Comparison of ENCODE assay signal across 1 cellular context in the genomic region with DNA sequence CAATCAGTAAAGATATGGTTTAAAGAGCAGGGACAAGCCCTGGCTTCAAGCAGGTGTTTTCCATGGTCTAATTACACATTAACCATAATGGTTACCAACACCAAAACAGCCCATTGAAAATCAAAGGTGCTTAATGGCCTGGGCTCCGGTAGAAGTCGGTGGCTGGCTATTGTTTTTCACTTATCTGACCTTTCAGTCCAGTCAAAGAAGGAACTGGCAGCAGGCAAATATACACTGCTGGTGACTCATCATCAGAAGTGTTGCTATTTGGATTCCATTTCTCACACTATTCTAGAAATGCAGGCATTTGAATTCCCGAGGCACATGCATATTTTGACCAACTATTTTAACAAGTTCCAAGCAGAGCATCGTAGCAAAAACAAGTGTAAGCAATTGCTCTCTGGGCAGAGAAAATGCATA.
TF ChIP-seq lines count a peak whose summit lies in the region.

No MANE protein-coding gene starts in this region.

TF ChIP-seq in H1, 55 proteins besides CTCF, POLR2A, EP300 and RAD21 (continued from another document):
- TF ChIP-seq, protein P1, sequence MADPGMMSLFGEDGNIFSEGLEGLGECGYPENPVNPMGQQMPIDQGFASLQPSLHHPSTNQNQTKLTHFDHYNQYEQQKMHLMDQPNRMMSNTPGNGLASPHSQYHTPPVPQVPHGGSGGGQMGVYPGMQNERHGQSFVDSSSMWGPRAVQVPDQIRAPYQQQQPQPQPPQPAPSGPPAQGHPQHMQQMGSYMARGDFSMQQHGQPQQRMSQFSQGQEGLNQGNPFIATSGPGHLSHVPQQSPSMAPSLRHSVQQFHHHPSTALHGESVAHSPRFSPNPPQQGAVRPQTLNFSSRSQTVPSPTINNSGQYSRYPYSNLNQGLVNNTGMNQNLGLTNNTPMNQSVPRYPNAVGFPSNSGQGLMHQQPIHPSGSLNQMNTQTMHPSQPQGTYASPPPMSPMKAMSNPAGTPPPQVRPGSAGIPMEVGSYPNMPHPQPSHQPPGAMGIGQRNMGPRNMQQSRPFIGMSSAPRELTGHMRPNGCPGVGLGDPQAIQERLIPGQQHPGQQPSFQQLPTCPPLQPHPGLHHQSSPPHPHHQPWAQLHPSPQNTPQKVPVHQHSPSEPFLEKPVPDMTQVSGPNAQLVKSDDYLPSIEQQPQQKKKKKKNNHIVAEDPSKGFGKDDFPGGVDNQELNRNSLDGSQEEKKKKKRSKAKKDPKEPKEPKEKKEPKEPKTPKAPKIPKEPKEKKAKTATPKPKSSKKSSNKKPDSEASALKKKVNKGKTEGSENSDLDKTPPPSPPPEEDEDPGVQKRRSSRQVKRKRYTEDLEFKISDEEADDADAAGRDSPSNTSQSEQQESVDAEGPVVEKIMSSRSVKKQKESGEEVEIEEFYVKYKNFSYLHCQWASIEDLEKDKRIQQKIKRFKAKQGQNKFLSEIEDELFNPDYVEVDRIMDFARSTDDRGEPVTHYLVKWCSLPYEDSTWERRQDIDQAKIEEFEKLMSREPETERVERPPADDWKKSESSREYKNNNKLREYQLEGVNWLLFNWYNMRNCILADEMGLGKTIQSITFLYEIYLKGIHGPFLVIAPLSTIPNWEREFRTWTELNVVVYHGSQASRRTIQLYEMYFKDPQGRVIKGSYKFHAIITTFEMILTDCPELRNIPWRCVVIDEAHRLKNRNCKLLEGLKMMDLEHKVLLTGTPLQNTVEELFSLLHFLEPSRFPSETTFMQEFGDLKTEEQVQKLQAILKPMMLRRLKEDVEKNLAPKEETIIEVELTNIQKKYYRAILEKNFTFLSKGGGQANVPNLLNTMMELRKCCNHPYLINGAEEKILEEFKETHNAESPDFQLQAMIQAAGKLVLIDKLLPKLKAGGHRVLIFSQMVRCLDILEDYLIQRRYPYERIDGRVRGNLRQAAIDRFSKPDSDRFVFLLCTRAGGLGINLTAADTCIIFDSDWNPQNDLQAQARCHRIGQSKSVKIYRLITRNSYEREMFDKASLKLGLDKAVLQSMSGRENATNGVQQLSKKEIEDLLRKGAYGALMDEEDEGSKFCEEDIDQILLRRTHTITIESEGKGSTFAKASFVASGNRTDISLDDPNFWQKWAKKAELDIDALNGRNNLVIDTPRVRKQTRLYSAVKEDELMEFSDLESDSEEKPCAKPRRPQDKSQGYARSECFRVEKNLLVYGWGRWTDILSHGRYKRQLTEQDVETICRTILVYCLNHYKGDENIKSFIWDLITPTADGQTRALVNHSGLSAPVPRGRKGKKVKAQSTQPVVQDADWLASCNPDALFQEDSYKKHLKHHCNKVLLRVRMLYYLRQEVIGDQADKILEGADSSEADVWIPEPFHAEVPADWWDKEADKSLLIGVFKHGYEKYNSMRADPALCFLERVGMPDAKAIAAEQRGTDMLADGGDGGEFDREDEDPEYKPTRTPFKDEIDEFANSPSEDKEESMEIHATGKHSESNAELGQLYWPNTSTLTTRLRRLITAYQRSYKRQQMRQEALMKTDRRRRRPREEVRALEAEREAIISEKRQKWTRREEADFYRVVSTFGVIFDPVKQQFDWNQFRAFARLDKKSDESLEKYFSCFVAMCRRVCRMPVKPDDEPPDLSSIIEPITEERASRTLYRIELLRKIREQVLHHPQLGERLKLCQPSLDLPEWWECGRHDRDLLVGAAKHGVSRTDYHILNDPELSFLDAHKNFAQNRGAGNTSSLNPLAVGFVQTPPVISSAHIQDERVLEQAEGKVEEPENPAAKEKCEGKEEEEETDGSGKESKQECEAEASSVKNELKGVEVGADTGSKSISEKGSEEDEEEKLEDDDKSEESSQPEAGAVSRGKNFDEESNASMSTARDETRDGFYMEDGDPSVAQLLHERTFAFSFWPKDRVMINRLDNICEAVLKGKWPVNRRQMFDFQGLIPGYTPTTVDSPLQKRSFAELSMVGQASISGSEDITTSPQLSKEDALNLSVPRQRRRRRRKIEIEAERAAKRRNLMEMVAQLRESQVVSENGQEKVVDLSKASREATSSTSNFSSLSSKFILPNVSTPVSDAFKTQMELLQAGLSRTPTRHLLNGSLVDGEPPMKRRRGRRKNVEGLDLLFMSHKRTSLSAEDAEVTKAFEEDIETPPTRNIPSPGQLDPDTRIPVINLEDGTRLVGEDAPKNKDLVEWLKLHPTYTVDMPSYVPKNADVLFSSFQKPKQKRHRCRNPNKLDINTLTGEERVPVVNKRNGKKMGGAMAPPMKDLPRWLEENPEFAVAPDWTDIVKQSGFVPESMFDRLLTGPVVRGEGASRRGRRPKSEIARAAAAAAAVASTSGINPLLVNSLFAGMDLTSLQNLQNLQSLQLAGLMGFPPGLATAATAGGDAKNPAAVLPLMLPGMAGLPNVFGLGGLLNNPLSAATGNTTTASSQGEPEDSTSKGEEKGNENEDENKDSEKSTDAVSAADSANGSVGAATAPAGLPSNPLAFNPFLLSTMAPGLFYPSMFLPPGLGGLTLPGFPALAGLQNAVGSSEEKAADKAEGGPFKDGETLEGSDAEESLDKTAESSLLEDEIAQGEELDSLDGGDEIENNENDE (IDR thresholded peaks at IDR 0.05; ENCODE audit: insufficient replicate concordance, low read length) = no peak
- no peak for TF ChIP-seq TCF12 (IDR thresholded peaks at IDR 0.05; ENCODE audit: low read depth, low read length)
- TF ChIP-seq E2F6 (IDR thresholded peaks at IDR 0.05) = no peak
TF ChIP-seq in H1: peak in this region for 0.
